ENCODE assay signal across 8 cellular contexts in genomic region chr19:48510421-48511268, GRCh38. TPM values are rescaled to one million over a fixed set of nuclear protein-coding genes. Genes with fewer than 3 reads are reported as not detected.
A peak's percentile ranks its signal among the peaks of the same experiment; 100 is the strongest.
DNase-seq lines count a peak whose midpoint lies in the region; ATAC-seq lines count a peak whose summit lies in the region.

No MANE protein-coding gene starts in this region.

- in situ Hi-C loops in G401 (cut with HindIII; ENCODE audit: low sequenced_read_pairs): no loop called here

- ATAC-seq in GM21367 (IDR thresholded peaks at IDR 0.05; ENCODE audit: unreplicated experiment): no peak

- DNase-seq in G401 (ENCODE audit: low spot score) (peak; percentile 90), NCI-H146 (lab: John Stamatoyannopoulos, UW) (peak; percentile 55), cerebellar cortex (ENCODE audit: low spot score) (peak; percentile 90), kidney glomerular epithelial cell (lab: John Stamatoyannopoulos, UW) (peak; percentile 25), T1000 (lab: John Stamatoyannopoulos, UW) (no peak)
- peak; percentile 75 for DNase-seq in activated CD4-positive, CD25-positive, alpha-beta regulatory T cell treated with anti-CD3 and anti-CD28 coated beads, Interleukin-2, amount 50 U/mL, for 72 hours
- DNase-seq in stimulated activated CD4-positive, alpha-beta T cell treated with anti-CD3 and anti-CD28 coated beads, Interleukin-1b, Interleukin-23, amount 100 ng/mL, for 4 hours (ENCODE audit: low read depth in 2 of 2): peak; percentile 60 to 61

RNA-seq across cellular contexts. Expression of gene LMTK3, which starts 1.0 kb away (rescaled TPM):
- 8.1 and 12.5 TPM in 2 replicates for total RNA-seq in G401 (2014; rRNA removed; shearing (Covaris generic))

RNA-seq across cellular contexts. Expression of gene SULT2B1, which starts 41.3 kb away (rescaled TPM):
- total RNA-seq in G401 (2014; rRNA removed; shearing (Covaris generic)): 0.37 TPM in 1 of 2 replicates, not detected in the other

RNA-seq across cellular contexts. Expression of gene CYTH2, which starts 41.5 kb away (rescaled TPM):
- total RNA-seq in G401 (2014; rRNA removed; shearing (Covaris generic)): 87.4 and 107 TPM in 2 replicates

RNA-seq across cellular contexts. Expression of gene KCNJ14, which starts 55.3 kb away (rescaled TPM):
- total RNA-seq in G401 (2014; rRNA removed; shearing (Covaris generic)): 0.31 TPM in 1 of 2 replicates, not detected in the other
